Comparison of ENCODE assay signal across 1 cellular context in the genomic region with DNA sequence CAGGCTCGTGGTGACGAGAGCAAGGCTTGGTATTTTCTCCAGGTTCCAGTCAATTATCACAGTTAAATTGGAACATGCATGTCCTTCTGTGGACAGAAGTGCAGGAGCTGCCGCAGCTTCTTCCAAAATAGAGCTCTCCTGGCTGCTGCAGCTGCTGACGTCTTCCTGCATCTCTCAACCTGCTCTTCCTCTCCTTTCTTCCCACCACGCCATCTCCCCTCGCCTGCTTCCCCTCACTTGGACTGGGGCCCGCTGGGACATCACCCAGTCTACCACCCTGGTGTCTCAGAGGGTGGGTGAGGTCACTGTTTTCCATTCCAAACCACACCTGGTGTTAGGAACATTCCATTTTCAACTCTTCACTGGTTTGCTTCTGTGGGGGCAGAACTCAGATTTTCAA.
TF ChIP-seq lines count a peak whose summit lies in the region.

No MANE protein-coding gene starts in this region.

TF ChIP-seq in endothelial cell of umbilical vein, 7 proteins besides CTCF, POLR2A, EP300 and RAD21 (continued from another document):
- TF ChIP-seq EZH2 (IDR thresholded peaks at IDR 0.05; ENCODE audit: borderline replicate concordance, low read depth, low read length, severe bottlenecking), result no peak
